ENCODE assay signal across 7 cellular contexts in the genomic region with DNA sequence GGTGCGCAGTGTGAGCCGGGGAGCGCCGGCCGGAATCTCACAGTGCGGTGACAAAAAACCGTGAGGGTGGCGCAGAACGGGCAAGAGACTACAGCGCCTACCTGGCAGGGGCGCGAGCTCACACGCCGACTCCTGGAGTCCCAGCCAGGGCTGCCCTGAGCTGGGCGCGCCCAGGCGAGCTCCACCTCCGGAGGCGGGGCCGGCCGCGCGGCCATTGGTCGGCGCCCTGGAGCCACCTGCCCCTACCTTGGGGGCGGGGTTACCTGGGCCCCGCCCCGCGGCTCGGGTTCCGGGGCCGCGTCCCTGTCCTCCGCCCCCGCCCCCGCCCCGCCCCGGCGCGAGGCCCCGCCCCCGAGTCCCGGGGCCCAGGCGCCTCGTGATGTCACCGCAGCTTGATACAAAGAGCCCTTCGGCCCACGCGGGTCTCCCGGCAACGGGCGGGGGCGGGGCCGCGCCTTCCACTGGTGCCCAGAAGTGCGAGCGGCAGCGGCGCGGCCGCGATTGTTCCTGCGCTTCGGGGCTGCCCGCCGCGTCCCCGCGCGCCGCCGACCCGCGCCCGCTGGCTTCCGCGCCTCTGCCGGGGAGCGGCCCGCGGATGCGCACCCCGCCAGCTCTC.
A peak's percentile ranks its signal among the peaks of the same experiment; 100 is the strongest.
DNase-seq lines count a peak whose midpoint lies in the region; ATAC-seq lines count a peak whose summit lies in the region.

No MANE protein-coding gene starts in this region.

- H3K27ac ChIP-seq in layer of hippocampus (ENCODE audit: low read depth, low read length): peak overlapping the region; percentile 88

- H3K27me3 ChIP-seq in layer of hippocampus (ENCODE audit: control insufficient read depth, insufficient read depth, low read length): no peaks in the 10 kb centered on the region

- H3K9me3 Mint-ChIP-seq in central memory CD8-positive, alpha-beta T cell: no peaks in the 10 kb centered on the region

- H3K4me3 Mint-ChIP-seq in central memory CD8-positive, alpha-beta T cell: peak overlapping the region; percentile 88

- ATAC-seq in GM18861 (IDR thresholded peaks at IDR 0.05; ENCODE audit: unreplicated experiment) (peak; percentile 45), HG03097 (IDR thresholded peaks at IDR 0.05; ENCODE audit: low FRiP score, unreplicated experiment) (peak; percentile 58)
- ATAC-seq in activated CD4-positive, CD25-positive, alpha-beta regulatory T cell treated with anti-CD3 and anti-CD28 coated beads, Interleukin-2, amount 50 U/mL, for 24 hours: peak; percentile 89
- ATAC-seq in central memory CD8-positive, alpha-beta T cell (replicated peaks; ENCODE audit: extremely low read depth, poor library complexity, severe bottlenecking): peak; percentile 93

- H3K4me1 Mint-ChIP-seq in central memory CD8-positive, alpha-beta T cell: peaks cover 50% of the 10 kb centered on the region

- H3K27ac Mint-ChIP-seq in central memory CD8-positive, alpha-beta T cell (ENCODE audit: low read depth): peak overlapping the region; percentile 91

- peaks cover 1% of the 10 kb centered on the region for H3K36me3 Mint-ChIP-seq in central memory CD8-positive, alpha-beta T cell (ENCODE audit: insufficient read depth)

- peak; percentile 94 for DNase-seq in NCI-H2171 treated with DMSO at 0.1 percent for 48 hours (lab: John Stamatoyannopoulos, UW)
- peak; percentile 82 to 88 for DNase-seq in central memory CD8-positive, alpha-beta T cell (ENCODE audit: low spot score in 2 of 2)
- DNase-seq in stimulated activated CD4-positive, alpha-beta T cell treated with anti-CD3 and anti-CD28 coated beads, Interleukin-1b, Interleukin-23, amount 100 ng/mL, for 24 hours (ENCODE audit: low read depth in 4 of 4, low spot score in 1 of 4): peak; percentile 76 to 92 (median 82)

- H3K27me3 Mint-ChIP-seq in central memory CD8-positive, alpha-beta T cell: no peaks in the 10 kb centered on the region

Comparison
In these comparisons a context has a peak if more than half of its experiments do, and no peak if none do; other contexts are left out.
1. Peak in every context shown above with its lines: DNase-seq, ATAC-seq and H3K27ac ChIP-seq.